ENCODE assay signal across 1 cellular context in genomic region chr6:53487080-53487479, GRCh38.
TF ChIP-seq lines count a peak whose summit lies in the region.

No MANE protein-coding gene starts in this region.

TF ChIP-seq in GM12878, 131 proteins besides CTCF, POLR2A, EP300 and RAD21 (continued from another document):
- TF ChIP-seq, protein P1, sequence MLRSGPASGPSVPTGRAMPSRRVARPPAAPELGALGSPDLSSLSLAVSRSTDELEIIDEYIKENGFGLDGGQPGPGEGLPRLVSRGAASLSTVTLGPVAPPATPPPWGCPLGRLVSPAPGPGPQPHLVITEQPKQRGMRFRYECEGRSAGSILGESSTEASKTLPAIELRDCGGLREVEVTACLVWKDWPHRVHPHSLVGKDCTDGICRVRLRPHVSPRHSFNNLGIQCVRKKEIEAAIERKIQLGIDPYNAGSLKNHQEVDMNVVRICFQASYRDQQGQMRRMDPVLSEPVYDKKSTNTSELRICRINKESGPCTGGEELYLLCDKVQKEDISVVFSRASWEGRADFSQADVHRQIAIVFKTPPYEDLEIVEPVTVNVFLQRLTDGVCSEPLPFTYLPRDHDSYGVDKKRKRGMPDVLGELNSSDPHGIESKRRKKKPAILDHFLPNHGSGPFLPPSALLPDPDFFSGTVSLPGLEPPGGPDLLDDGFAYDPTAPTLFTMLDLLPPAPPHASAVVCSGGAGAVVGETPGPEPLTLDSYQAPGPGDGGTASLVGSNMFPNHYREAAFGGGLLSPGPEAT (IDR thresholded peaks at IDR 0.05; ENCODE audit: low read depth), result no peak
- TF ChIP-seq POU2F2 (IDR thresholded peaks at IDR 0.05; ENCODE audit: borderline replicate concordance, low read depth, low read length), result peak; percentile 68; the same call in 1 of the 3 replicates
- no peak for TF ChIP-seq ELK1 (IDR thresholded peaks at IDR 0.05; ENCODE audit: low read depth, low read length)
- peak; percentile 34; the same call in 1 of the 2 replicates for TF ChIP-seq MTA2 (IDR thresholded peaks at IDR 0.05; ENCODE audit: low read depth)
- TF ChIP-seq BHLHE40 (IDR thresholded peaks at IDR 0.05; ENCODE audit: borderline replicate concordance in 1 of 2, low read depth in 2 of 2, low read length in 1 of 2), result peak; percentile 79 to 81
- TF ChIP-seq EZH2 (IDR thresholded peaks at IDR 0.05; ENCODE audit: borderline replicate concordance, control insufficient read depth, low read depth, low read length), result no peak
- no peak for TF ChIP-seq NKRF (conservative IDR thresholded peaks at IDR 0.05)
- peak; percentile 26; the same call in 1 of the 2 replicates for TF ChIP-seq JUNB (IDR thresholded peaks at IDR 0.05)
- TF ChIP-seq ZSCAN29 (IDR thresholded peaks at IDR 0.05), result no peak
- TF ChIP-seq MTA3 (IDR thresholded peaks at IDR 0.05; ENCODE audit: borderline replicate concordance, low read length), result no peak
- TF ChIP-seq TAF1 (IDR thresholded peaks at IDR 0.05; ENCODE audit: borderline replicate concordance, low read depth, low read length), result no peak
- no peak for TF ChIP-seq MEF2A (IDR thresholded peaks at IDR 0.05; ENCODE audit: insufficient read depth, low read depth, low read length)
- TF ChIP-seq RUNX3 (IDR thresholded peaks at IDR 0.05; ENCODE audit: low read length), result peak; percentile 53; the same call in 1 of the 2 replicates
- no peak for TF ChIP-seq HDGF (IDR thresholded peaks at IDR 0.05)
- TF ChIP-seq MEF2B (IDR thresholded peaks at IDR 0.05; ENCODE audit: partially characterized antibody, poor library complexity, severe bottlenecking), result peak; percentile 74
- TF ChIP-seq ATF7 (IDR thresholded peaks at IDR 0.05; ENCODE audit: low read depth), result peak; percentile 59; the same call in 1 of the 2 replicates
